Comparison of ENCODE assay signal across 7 cellular contexts in genomic region chr17:75270966-75271232, GRCh38.
DNase-seq lines count a peak whose midpoint lies in the region; ATAC-seq and TF ChIP-seq lines count a peak whose summit lies in the region.

A gene with protein sequence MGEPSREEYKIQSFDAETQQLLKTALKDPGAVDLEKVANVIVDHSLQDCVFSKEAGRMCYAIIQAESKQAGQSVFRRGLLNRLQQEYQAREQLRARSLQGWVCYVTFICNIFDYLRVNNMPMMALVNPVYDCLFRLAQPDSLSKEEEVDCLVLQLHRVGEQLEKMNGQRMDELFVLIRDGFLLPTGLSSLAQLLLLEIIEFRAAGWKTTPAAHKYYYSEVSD (minus strand): TSS chr17:75271231. CDS start chr17:75270195, 1,036 bp downstream.

- H3K36me3 ChIP-seq in RWPE2 (ENCODE audit: low read depth) = peaks cover 15% of the 10 kb centered on the region

- H3K36me3 Mint-ChIP-seq in nephron progenitor cell (ENCODE audit: low read depth) = peaks cover 16% of the 10 kb centered on the region

- no peaks in the 10 kb centered on the region for H3K27me3 ChIP-seq in RWPE2 (ENCODE audit: insufficient read depth, poor library complexity, severe bottlenecking)

- DNase-seq in RWPE2 (ENCODE audit: low spot score) (no peak), erythroblast (lab: John Stamatoyannopoulos, UW) (no peak), nephron progenitor cell (no peak), globus pallidus (ENCODE audit: low spot score) (no peak), NOMO-1 treated with dmso at 0.1 percent for 144 hours (lab: John Stamatoyannopoulos, UW; ENCODE audit: unreplicated experiment) (no peak)
- no peak for DNase-seq in activated CD4-positive, CD25-positive, alpha-beta regulatory T cell (lab: John Stamatoyannopoulos, UW)

- TF ChIP-seq CTCF in RWPE2 (IDR thresholded peaks at IDR 0.05; ENCODE audit: poor library complexity, severe bottlenecking) (no peak), nephron progenitor cell (IDR thresholded peaks at IDR 0.05) (no peak)

- no peak within 1 kb of the TSS for H3K27ac Mint-ChIP-seq in nephron progenitor cell

- peak; percentile 69 for TF ChIP-seq POLR2A in erythroblast (IDR thresholded peaks at IDR 0.05; ENCODE audit: low read length)

- H3K4me1 Mint-ChIP-seq in nephron progenitor cell = peaks cover 24% of the 10 kb centered on the region

- H3K27me3 Mint-ChIP-seq in nephron progenitor cell (ENCODE audit: low read depth, poor library complexity) = peaks cover 5% of the 10 kb centered on the region

- ATAC-seq in GM21529 (IDR thresholded peaks at IDR 0.05; ENCODE audit: unreplicated experiment) (peak; percentile 12), RWPE2 (ENCODE audit: low read depth) (no peak)

- no peaks in the 10 kb centered on the region for H3K9me3 ChIP-seq in RWPE2 (ENCODE audit: severe bottlenecking)

- H3K4me3 Mint-ChIP-seq in nephron progenitor cell = peak within 1 kb of the TSS; percentile 84

- peaks cover 3% of the 10 kb centered on the region for H3K4me1 ChIP-seq in RWPE2 (ENCODE audit: insufficient read depth, poor library complexity, severe bottlenecking)

- peak within 1 kb of the TSS; percentile 62 for H3K27ac ChIP-seq in RWPE2 (ENCODE audit: poor library complexity, severe bottlenecking)

- H3K4me3 ChIP-seq in RWPE2 (ENCODE audit: severe bottlenecking) = peak within 1 kb of the TSS; percentile 96

- no peaks in the 10 kb centered on the region for H3K9me3 Mint-ChIP-seq in nephron progenitor cell
